Comparison of ENCODE assay signal across 10 cellular contexts in the genomic region with DNA sequence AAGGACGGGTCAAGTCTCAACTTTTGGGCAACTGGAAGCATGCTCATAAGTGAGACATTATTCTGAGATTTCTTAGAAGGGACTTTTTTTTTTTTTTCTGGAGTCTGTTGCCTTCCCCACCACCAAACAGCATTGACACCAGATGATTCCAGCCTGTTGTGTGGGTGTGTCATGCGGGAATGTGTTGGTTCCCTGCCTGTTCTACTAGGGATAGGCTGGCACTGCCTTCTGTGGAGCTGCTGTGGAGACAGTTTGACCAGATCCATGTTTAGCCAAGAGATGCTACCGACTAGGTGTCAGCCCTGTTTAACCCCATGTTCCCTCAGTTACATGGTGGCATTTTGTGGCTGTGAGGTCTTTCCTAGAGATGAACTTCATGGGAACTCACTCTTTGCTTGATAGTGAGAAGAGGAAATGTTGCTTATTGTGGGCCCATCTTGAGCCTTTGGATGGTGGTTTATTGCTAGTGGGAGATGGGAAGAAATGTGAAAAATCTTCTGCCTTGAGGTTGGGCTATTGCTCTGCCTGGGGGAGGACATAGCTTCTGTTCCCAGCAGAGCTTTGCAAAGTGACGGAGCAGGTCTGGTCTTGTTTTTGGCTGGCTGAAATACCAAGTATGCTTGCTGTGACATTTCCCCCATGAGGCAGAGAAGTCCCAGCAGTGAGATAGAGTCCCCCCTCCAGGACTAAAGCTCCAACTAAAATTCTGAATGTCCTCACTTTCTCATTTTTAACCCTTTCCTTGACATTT. TPM values are rescaled to one million over a fixed set of nuclear protein-coding genes. Genes with fewer than 3 reads are reported as not detected.
DNase-seq lines count a peak whose midpoint lies in the region; ATAC-seq, FAIRE-seq and TF ChIP-seq lines count a peak whose summit lies in the region.
"Had no signal": no experiment of that assay in that cellular context is flagged by ENCODE, and none has a peak within 500 bp of the region (broad histone marks: within the 10 kb centered on the region; RNA-seq: fewer than 3 reads in every experiment).

No MANE protein-coding gene starts in this region.

- DNase-seq in activated effector memory CD4-positive, alpha-beta T cell treated with anti-CD3 and anti-CD28 coated beads, Interleukin-2, amount 50 U/mL, for 16 hours = peak; percentile 10
- no peak for DNase-seq in activated effector memory CD4-positive, alpha-beta T cell treated with Interleukin-2 at 50 U/mL for 16 hours
- DNase-seq in foreskin keratinocyte (peak; percentile 53 to 79), SHP77 (lab: John Stamatoyannopoulos, UW) (no peak), frontal cortex (ENCODE audit: low spot score in 2 of 2) (no peak)
- no peak for DNase-seq in stimulated activated CD4-positive, alpha-beta T cell treated with anti-CD3 and anti-CD28 coated beads, Interleukin-4, amount 100 ng/mL, for 24 hours
- DNase-seq: amniotic stem cell had no signal

- no peaks in the 10 kb centered on the region for H3K27me3 ChIP-seq in foreskin keratinocyte

- peaks cover 28% of the 10 kb centered on the region for H3K4me1 ChIP-seq in foreskin keratinocyte

- no peak for FAIRE-seq in frontal cortex (lab: Jason Lieb, UNC)
- FAIRE-seq: K562 had no signal

- peak overlapping the region; percentile 31 for H3K27ac ChIP-seq in foreskin keratinocyte
- peak overlapping the region; percentile 64 for H3K27ac ChIP-seq in temporal lobe (ENCODE audit: low read depth, low read length)

- ATAC-seq in HG03442 (IDR thresholded peaks at IDR 0.05; ENCODE audit: unreplicated experiment) = peak; percentile 29
- ATAC-seq in foreskin keratinocyte = peak; percentile 52
- ATAC-seq: K562 had no signal

- no peak for TF ChIP-seq CTCF in foreskin keratinocyte (conservative IDR thresholded peaks at IDR 0.05)

RNA-seq across cellular contexts. Expression of a gene that starts 31.3 kb away (rescaled TPM):
- total RNA-seq in foreskin keratinocyte (39.9 and 40.4 TPM in 2 replicates), temporal lobe (32.5 TPM), frontal cortex (28.1 TPM)
- 15.5 and 16.0 TPM in 2 replicates for polyA plus RNA-seq in foreskin keratinocyte

Comparison
In these comparisons a context has a peak if more than half of its experiments do, and no peak if none do; other contexts are left out.
1. DNase-seq: peak in activated effector memory CD4-positive, alpha-beta T cell treated with anti-CD3 and anti-CD28 coated beads, Interleukin-2, amount 50 U/mL, for 16 hours (single experiment) and foreskin keratinocyte (2 of 2); none in activated effector memory CD4-positive, alpha-beta T cell treated with Interleukin-2 at 50 U/mL for 16 hours (single experiment), SHP77 (0 of 2), stimulated activated CD4-positive, alpha-beta T cell treated with anti-CD3 and anti-CD28 coated beads, Interleukin-4, amount 100 ng/mL, for 24 hours (single experiment) and frontal cortex (0 of 2).